8 cellular contexts compared by ENCODE assay signal in genomic region chr5:136132557-136133415, GRCh38. TPM values are rescaled to one million over a fixed set of nuclear protein-coding genes. Genes with fewer than 3 reads are reported as not detected.
DNase-seq lines count a peak whose midpoint lies in the region; ATAC-seq and TF ChIP-seq lines count a peak whose summit lies in the region.

TSS of gene SMAD5 (plus strand) at chr5:136132845. CDS start at chr5:136153761, 20,916 bp downstream.

- no peaks in the 10 kb centered on the region for H3K27me3 ChIP-seq in hepatocyte
- no peaks in the 10 kb centered on the region for H3K27me3 ChIP-seq in aorta (ENCODE audit: control insufficient read depth in 1 of 2, insufficient read depth in 2 of 2, low read length in 1 of 2)

- peak within 1 kb of the TSS; percentile 77 for H2AFZ ChIP-seq in hepatocyte

- no peaks in the 10 kb centered on the region for H3K9me2 ChIP-seq in hepatocyte (replicated peaks; ENCODE audit: insufficient read depth)

- H3K4me3 ChIP-seq in astrocyte of the cerebellum (ENCODE audit: low read depth, low read length) (peak within 1 kb of the TSS; percentile 89), hepatocyte (peak within 1 kb of the TSS; percentile 91), aorta (ENCODE audit: low read length in 2 of 2) (peak within 1 kb of the TSS; percentile 44 to 96)

- H3K36me3 ChIP-seq in hepatocyte (replicated peaks; ENCODE audit: insufficient read depth, low read depth) (no peaks in the 10 kb centered on the region), aorta (ENCODE audit: control insufficient read depth in 1 of 2, insufficient read depth in 2 of 2, low read length in 1 of 2) (no peaks in the 10 kb centered on the region)

- H3K79me2 ChIP-seq in hepatocyte: peaks cover 39% of the 10 kb centered on the region

- no peaks in the 10 kb centered on the region for H3K9me3 ChIP-seq in hepatocyte (ENCODE audit: low read depth)
- no peaks in the 10 kb centered on the region for H3K9me3 ChIP-seq in aorta (ENCODE audit: control insufficient read depth, low read length)

- ATAC-seq in GM18502 (IDR thresholded peaks at IDR 0.05; ENCODE audit: poor library complexity, unreplicated experiment) (peak; percentile 92), HG02884 (IDR thresholded peaks at IDR 0.05; ENCODE audit: unreplicated experiment) (peak; percentile 86), aorta (ENCODE audit: low FRiP score) (peak; percentile 99)

- H3K4me1 ChIP-seq in hepatocyte (ENCODE audit: insufficient read depth) (peaks cover 39% of the 10 kb centered on the region), aorta (ENCODE audit: control insufficient read depth in 1 of 2, insufficient read depth in 2 of 2, low read length in 2 of 2) (peaks cover 0 to 2% of the 10 kb centered on the region in 2 donors)

- intact Hi-C loops in aorta (cut with DNase I): loop anchor here (5.0 kb wide), 2 partner anchors 35 to 50 kb away; no protein-coding TSS in a partner anchor

- TF ChIP-seq CTCF in astrocyte of the cerebellum (IDR thresholded peaks at IDR 0.05; ENCODE audit: low read depth, low read length, missing control alignments) (peak; percentile 11), hepatocyte (IDR thresholded peaks at IDR 0.05; ENCODE audit: poor library complexity) (no peak)

- in situ Hi-C loops in astrocyte of the cerebellum (cut with HindIII; ENCODE audit: low sequenced_read_pairs): loop anchor here (5.0 kb wide), 1 partner anchor 50 kb away; no protein-coding TSS in a partner anchor

- DNase-seq in NCI-H1694 (lab: John Stamatoyannopoulos, UW) (peak; percentile 50), T-helper 9 cell (peak; percentile 57), astrocyte of the cerebellum (ENCODE audit: low read depth) (peak; percentile 87), hepatocyte (ENCODE audit: low spot score) (peak; percentile 98), renal cortical epithelial cell (ENCODE audit: low read depth) (peak; percentile 81), aorta (peak; percentile 98 to 99)

- H3K27ac ChIP-seq in hepatocyte (peak within 1 kb of the TSS; percentile 99), aorta (ENCODE audit: low read depth in 1 of 2, low read length in 2 of 2) (peak within 1 kb of the TSS; percentile 85 to 91)

- under 1% methylated on average over 76 of the region's 93 CpGs for WGBS in hepatocyte (ENCODE audit: low lambda C conversion rate, missing lambda C conversion rate)
- WGBS in aorta, 2 donors: 0% methylated on average over 90 to 93 of the region's 93 CpGs

- peak within 1 kb of the TSS; percentile 75 for H3K4me2 ChIP-seq in hepatocyte

- peaks cover 38% of the 10 kb centered on the region for H4K20me1 ChIP-seq in hepatocyte (ENCODE audit: insufficient read depth, poor library complexity, severe bottlenecking)

RNA-seq across cellular contexts. Expression of gene SMAD5, which starts in this region (rescaled TPM):
- total RNA-seq in hepatocyte: 67.4 and 68.8 TPM in 2 replicates
- 24.1 and 34.4 TPM in 2 replicates for polyA plus RNA-seq in hepatocyte
- 39.4 and 59.6 TPM in 2 replicates for total RNA-seq in renal cortical epithelial cell
- 10 to 100 TPM; 85.2 to 85.8 TPM for total RNA-seq in aorta
- polyA plus RNA-seq in aorta: 10 to 100 TPM; 11.3 to 11.9 TPM

Comparison
In these comparisons a context has a peak if more than half of its experiments do, and no peak if none do; other contexts are left out.
1. Peak in every context shown above with its lines: DNase-seq, ATAC-seq, H3K4me3 ChIP-seq and H3K27ac ChIP-seq.